In genomic region chr18:48007955-48008701, GRCh38 we compare ENCODE assay signal across 8 cellular contexts.
DNase-seq lines count a peak whose midpoint lies in the region; ATAC-seq, FAIRE-seq and TF ChIP-seq lines count a peak whose summit lies in the region.

No MANE protein-coding gene starts in this region.

- ATAC-seq in body of pancreas = peak; percentile 91
- ATAC-seq in HG03457 (IDR thresholded peaks at IDR 0.05; ENCODE audit: unreplicated experiment) = no peak

- 2 to 8% methylated on average over 16 to 52 of the region's 68 CpGs for WGBS in body of pancreas, 2 donors

- no peak for FAIRE-seq in GM18507 (lab: Jason Lieb, UNC)

- TF ChIP-seq POLR2A in body of pancreas (IDR thresholded peaks at IDR 0.05) = peak; percentile 28 to 45 (median 45)

- H3K27me3 ChIP-seq in body of pancreas = no peaks in the 10 kb centered on the region

- TF ChIP-seq CTCF in AG04449 (IDR thresholded peaks at IDR 0.05; ENCODE audit: insufficient read depth, low read length, missing control alignments) (peak; percentile 46), body of pancreas (IDR thresholded peaks at IDR 0.05) (peak; percentile 29 to 95 (median 56))

- H3K9me3 ChIP-seq in body of pancreas = no peaks in the 10 kb centered on the region

- H3K27ac ChIP-seq in body of pancreas = peak overlapping the region in 3 of 4 donors; percentile 52 to 59 (median 58)

- CTCF ChIA-PET in AG04449 (lab: Yijun Ruan, JAX) = interaction anchor here (0.6 to 1.8 kb wide), 12 partner anchors 9 to 830 kb away, joined by 3 to 11 read pairs (median 4); no protein-coding TSS in a partner anchor

- DNase-seq in AG04449 (ENCODE audit: low read depth, low spot score) = no peak
- DNase-seq in GM18507 (ENCODE audit: extremely low spot score, insufficient read length, low read depth) = peak; percentile 43
- DNase-seq in HuH-7.5 (ENCODE audit: low spot score) = peak; percentile 65
- DNase-seq in T-helper 1 cell = peak; percentile 6 to 46 (median 17)
- peak; percentile 75 to 89 (median 84) for DNase-seq in body of pancreas
- peak; percentile 34 for DNase-seq in iris pigment epithelial cell (ENCODE audit: low read depth)
- DNase-seq in stimulated activated CD4-positive, alpha-beta T cell treated with anti-CD3 and anti-CD28 coated beads, Interleukin-15, amount 100 ng/mL, for 24 hours = peak; percentile 63

- POLR2A ChIA-PET in AG04449 (lab: Yijun Ruan, JAX) = no interaction called here

- H3K4me3 ChIP-seq in AG04449 (ENCODE audit: low read depth, low read length) = peak overlapping the region; percentile 55
- no peak overlapping the region for H3K4me3 ChIP-seq in body of pancreas

- peaks cover 24% of the 10 kb centered on the region for H3K4me1 ChIP-seq in body of pancreas

- no peaks in the 10 kb centered on the region for H3K36me3 ChIP-seq in body of pancreas (replicated peaks in 1 of 2; ENCODE audit: insufficient read depth in 1 of 2, low read depth in 2 of 2)

- intact Hi-C loops in body of pancreas (cut with DNase I) = no loop called here
